In the genomic region with DNA sequence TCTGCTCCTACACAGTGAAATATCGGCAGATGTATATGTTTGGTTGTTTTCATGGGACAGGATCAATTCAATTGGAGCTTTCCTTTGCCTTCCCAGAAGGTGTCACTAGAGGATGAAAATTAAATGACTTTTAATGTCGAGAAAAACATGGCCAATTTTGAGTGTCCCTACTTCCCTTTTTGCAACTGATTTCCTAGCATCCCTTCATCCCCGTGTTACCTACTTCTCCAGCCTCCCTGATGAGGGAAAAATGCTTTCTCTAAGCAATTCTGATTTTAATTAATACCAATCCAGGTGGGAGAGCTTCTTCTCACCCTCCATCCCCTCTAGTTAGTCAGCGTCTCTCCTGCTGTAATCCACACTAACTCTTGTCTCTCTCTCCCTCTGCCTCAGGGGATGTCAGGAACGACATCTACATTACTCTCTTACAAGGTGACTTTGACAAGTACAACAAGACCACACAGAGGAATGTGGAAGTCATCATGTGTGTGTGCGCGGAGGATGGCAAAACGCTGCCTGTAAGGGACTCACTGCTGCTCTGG, we compare ENCODE assay signal across 8 cellular contexts.
DNase-seq lines count a peak whose midpoint lies in the region; ATAC-seq, FAIRE-seq and TF ChIP-seq lines count a peak whose summit lies in the region.

No MANE protein-coding gene starts in this region.

- WGBS in body of pancreas, 2 donors = 50% methylated on average over 8 of the region's 8 CpGs

- H3K27ac Mint-ChIP-seq in IgD-negative memory B cell = peak overlapping the region in 2 of 3 donors; percentile 74 to 76

- H3K4me1 Mint-ChIP-seq in IgD-negative memory B cell = peaks cover 33 to 37% (median 36%) of the 10 kb centered on the region in 3 donors
- peaks cover 18% of the 10 kb centered on the region for H3K4me1 Mint-ChIP-seq in activated T-cell treated with anti-CD3 and anti-CD28 coated beads, Interleukin-2, amount 50 U/mL, for 4 hours (ENCODE audit: low read depth)

- no peak for TF ChIP-seq POLR2A in body of pancreas (IDR thresholded peaks at IDR 0.05)

- FAIRE-seq in D721Med (lab: Jason Lieb, UNC) = no peak

- no peak for DNase-seq in D721Med (ENCODE audit: insufficient read length, low spot score)
- no peak for DNase-seq in body of pancreas
- peak; percentile 47 to 67 for DNase-seq in lung microvascular endothelial cell (ENCODE audit: low read depth in 2 of 2)
- no peak for DNase-seq in occipital lobe (lab: John Stamatoyannopoulos, UW)
- DNase-seq in activated T-cell treated with anti-CD3 and anti-CD28 coated beads, Interleukin-2, amount 50 U/mL, for 4 hours = no peak
- DNase-seq in mucosa of descending colon = no peak
- no peak for DNase-seq in MG63

- no peak overlapping the region for H3K4me3 ChIP-seq in body of pancreas
- no peak overlapping the region for H3K4me3 ChIP-seq in mucosa of descending colon
- no peak overlapping the region for H3K4me3 ChIP-seq in MG63

- ATAC-seq in body of pancreas (no peak), mucosa of descending colon (no peak)
- ATAC-seq in activated T-cell treated with anti-CD3 and anti-CD28 coated beads, Interleukin-2, amount 50 U/mL, for 4 hours = no peak

- H3K4me3 Mint-ChIP-seq in IgD-negative memory B cell = peak overlapping the region in 1 of 4 donors; percentile 55
- H3K4me3 Mint-ChIP-seq in activated T-cell treated with anti-CD3 and anti-CD28 coated beads, Interleukin-2, amount 50 U/mL, for 4 hours = no peak overlapping the region

- peak; percentile 36 for TF ChIP-seq CTCF in D721Med (IDR thresholded peaks at IDR 0.05; ENCODE audit: insufficient read depth, missing control alignments)
- TF ChIP-seq CTCF in body of pancreas (IDR thresholded peaks at IDR 0.05) = peak in 4 of 7 experiments; percentile 38 to 54 (median 46)
- TF ChIP-seq CTCF in mucosa of descending colon (IDR thresholded peaks at IDR 0.05) = no peak

- H3K36me3 ChIP-seq in body of pancreas (replicated peaks in 1 of 2; ENCODE audit: insufficient read depth in 1 of 2, low read depth in 2 of 2) = no peaks in the 10 kb centered on the region
- H3K36me3 ChIP-seq in mucosa of descending colon (ENCODE audit: low read depth) = no peaks in the 10 kb centered on the region
- no peaks in the 10 kb centered on the region for H3K36me3 ChIP-seq in MG63

- H3K9me3 ChIP-seq in body of pancreas = no peaks in the 10 kb centered on the region
- no peaks in the 10 kb centered on the region for H3K9me3 ChIP-seq in mucosa of descending colon
- H3K9me3 ChIP-seq in MG63 = no peaks in the 10 kb centered on the region

- H3K9me3 Mint-ChIP-seq in IgD-negative memory B cell = no peaks in the 10 kb centered on the region
- no peaks in the 10 kb centered on the region for H3K9me3 Mint-ChIP-seq in activated T-cell treated with anti-CD3 and anti-CD28 coated beads, Interleukin-2, amount 50 U/mL, for 4 hours

- peaks cover 2% of the 10 kb centered on the region for H3K36me3 Mint-ChIP-seq in IgD-negative memory B cell
- peaks cover 64% of the 10 kb centered on the region for H3K36me3 Mint-ChIP-seq in activated T-cell treated with anti-CD3 and anti-CD28 coated beads, Interleukin-2, amount 50 U/mL, for 4 hours (ENCODE audit: insufficient read depth)

- no peaks in the 10 kb centered on the region for H3K27me3 Mint-ChIP-seq in IgD-negative memory B cell
- H3K27me3 Mint-ChIP-seq in activated T-cell treated with anti-CD3 and anti-CD28 coated beads, Interleukin-2, amount 50 U/mL, for 4 hours (ENCODE audit: low read depth) = no peaks in the 10 kb centered on the region

- intact Hi-C loops in body of pancreas (cut with DNase I) = loop anchor here (10.0 kb wide), 1 partner anchor 283 kb away; the partner anchor contains the start of gene INSYN2B
- intact Hi-C loops in mucosa of descending colon (cut with DNase I, micrococcal nuclease) = no loop called here

- H3K27ac ChIP-seq in body of pancreas = no peak overlapping the region

- no peaks in the 10 kb centered on the region for H3K4me1 ChIP-seq in body of pancreas
- H3K4me1 ChIP-seq in mucosa of descending colon (ENCODE audit: low read depth) = no peaks in the 10 kb centered on the region

- H3K27me3 ChIP-seq in body of pancreas = no peaks in the 10 kb centered on the region
- no peaks in the 10 kb centered on the region for H3K27me3 ChIP-seq in MG63

Comparison
In these comparisons a context has a peak if more than half of its experiments do, and no peak if none do; other contexts are left out.
1. DNase-seq: peak in lung microvascular endothelial cell (2 of 2); none in D721Med (single experiment), body of pancreas (0 of 4), occipital lobe (single experiment), activated T-cell treated with anti-CD3 and anti-CD28 coated beads, Interleukin-2, amount 50 U/mL, for 4 hours (single experiment), mucosa of descending colon (0 of 3) and MG63 (single experiment).